1 cellular context compared by ENCODE assay signal in genomic region chr13:52450012-52450792, GRCh38.
TF ChIP-seq lines count a peak whose summit lies in the region.

TSS of gene VPS36 (minus strand) at chr13:52450634. CDS start at chr13:52450594, 40 bp downstream.

TF ChIP-seq in GM12878, 131 proteins besides CTCF, POLR2A, EP300 and RAD21 (continued from another document):
- no peak for TF ChIP-seq MLLT1 (IDR thresholded peaks at IDR 0.05)
- TF ChIP-seq CBX5 (IDR thresholded peaks at IDR 0.05; ENCODE audit: low read depth) = peak; percentile 60; the same call in 1 of the 2 replicates
- no peak for TF ChIP-seq STAT1 (conservative IDR thresholded peaks at IDR 0.05)
- no peak for TF ChIP-seq SMAD1 (IDR thresholded peaks at IDR 0.05; ENCODE audit: low read depth, partially characterized antibody)
- no peak for TF ChIP-seq RAD51 (IDR thresholded peaks at IDR 0.05)
- no peak for TF ChIP-seq NFYA (IDR thresholded peaks at IDR 0.05; ENCODE audit: borderline replicate concordance, low read depth, low read length)
- peak; percentile 62 for TF ChIP-seq MYC (IDR thresholded peaks at IDR 0.05; ENCODE audit: insufficient read depth, insufficient read length, insufficient replicate concordance, low read length, severe bottlenecking)
- TF ChIP-seq HDAC6 (IDR thresholded peaks at IDR 0.05; ENCODE audit: unreplicated experiment) = peak; percentile 54
- peak; percentile 81 for TF ChIP-seq RELA (IDR thresholded peaks at IDR 0.05; ENCODE audit: borderline replicate concordance, partially characterized antibody)
- no peak; the same call in 1 of the 2 replicates for TF ChIP-seq E2F4 (IDR thresholded peaks at IDR 0.05; ENCODE audit: low read depth, low read length)
- TF ChIP-seq MTA2 (IDR thresholded peaks at IDR 0.05; ENCODE audit: low read depth) = no peak
- TF ChIP-seq NR2C1 (IDR thresholded peaks at IDR 0.05) = no peak; the same call in 1 of the 2 replicates
- TF ChIP-seq BHLHE40 (IDR thresholded peaks at IDR 0.05; ENCODE audit: borderline replicate concordance in 1 of 2, low read depth in 2 of 2, low read length in 1 of 2) = peak; percentile 44 to 68; a peak in 2 of 4 replicates
- peak; percentile 91 for TF ChIP-seq RB1 (IDR thresholded peaks at IDR 0.05; ENCODE audit: borderline replicate concordance)
- no peak for TF ChIP-seq RELB (IDR thresholded peaks at IDR 0.05; ENCODE audit: low read depth)
- no peak for TF ChIP-seq SREBF1 (IDR thresholded peaks at IDR 0.05; ENCODE audit: low read length)
- 0 out of 2 replicates have a peak, but pooled peaks have one; percentile 55 for TF ChIP-seq SIN3A (IDR thresholded peaks at IDR 0.05; ENCODE audit: low read depth, low read length)
- peak; percentile 53; the same call in 1 of the 2 replicates for TF ChIP-seq TAF1 (IDR thresholded peaks at IDR 0.05; ENCODE audit: borderline replicate concordance, low read depth, low read length)
- TF ChIP-seq TBL1XR1 (IDR thresholded peaks at IDR 0.05; ENCODE audit: low read depth, low read length) = 0 out of 2 replicates have a peak, but pooled peaks have one; percentile 34
- TF ChIP-seq REST (IDR thresholded peaks at IDR 0.05; ENCODE audit: low read depth, low read length) = no peak
- TF ChIP-seq NKRF (conservative IDR thresholded peaks at IDR 0.05) = peak; percentile 86
- peak; percentile 74; the same call in 1 of the 2 replicates for TF ChIP-seq RBBP5 (conservative IDR thresholded peaks at IDR 0.05)
- peak; percentile 99 for TF ChIP-seq GATAD2B (conservative IDR thresholded peaks at IDR 0.05; ENCODE audit: low read depth)
- no peak for TF ChIP-seq NR2C2 (IDR thresholded peaks at IDR 0.05; ENCODE audit: borderline replicate concordance, control insufficient read depth, insufficient read length, low read depth)
- no peak for TF ChIP-seq JUNB (IDR thresholded peaks at IDR 0.05)
- TF ChIP-seq PKNOX1 (IDR thresholded peaks at IDR 0.05) = no peak; the same call in 1 of the 2 replicates
- TF ChIP-seq POU2F2 (IDR thresholded peaks at IDR 0.05; ENCODE audit: borderline replicate concordance, low read depth, low read length) = peak; percentile 90
- peak; percentile 69 for TF ChIP-seq CHD2 (IDR thresholded peaks at IDR 0.05; ENCODE audit: borderline replicate concordance, low read depth, low read length)
- peak; percentile 52; the same call in 1 of the 2 replicates for TF ChIP-seq GABPA (IDR thresholded peaks at IDR 0.05; ENCODE audit: low read depth)
- TF ChIP-seq ZNF207 (IDR thresholded peaks at IDR 0.05; ENCODE audit: borderline replicate concordance) = peak; percentile 94
- no peak for TF ChIP-seq SKIL (IDR thresholded peaks at IDR 0.05; ENCODE audit: low read depth, poor library complexity, severe bottlenecking)
